Comparison of ENCODE assay signal across 9 cellular contexts in the genomic region with DNA sequence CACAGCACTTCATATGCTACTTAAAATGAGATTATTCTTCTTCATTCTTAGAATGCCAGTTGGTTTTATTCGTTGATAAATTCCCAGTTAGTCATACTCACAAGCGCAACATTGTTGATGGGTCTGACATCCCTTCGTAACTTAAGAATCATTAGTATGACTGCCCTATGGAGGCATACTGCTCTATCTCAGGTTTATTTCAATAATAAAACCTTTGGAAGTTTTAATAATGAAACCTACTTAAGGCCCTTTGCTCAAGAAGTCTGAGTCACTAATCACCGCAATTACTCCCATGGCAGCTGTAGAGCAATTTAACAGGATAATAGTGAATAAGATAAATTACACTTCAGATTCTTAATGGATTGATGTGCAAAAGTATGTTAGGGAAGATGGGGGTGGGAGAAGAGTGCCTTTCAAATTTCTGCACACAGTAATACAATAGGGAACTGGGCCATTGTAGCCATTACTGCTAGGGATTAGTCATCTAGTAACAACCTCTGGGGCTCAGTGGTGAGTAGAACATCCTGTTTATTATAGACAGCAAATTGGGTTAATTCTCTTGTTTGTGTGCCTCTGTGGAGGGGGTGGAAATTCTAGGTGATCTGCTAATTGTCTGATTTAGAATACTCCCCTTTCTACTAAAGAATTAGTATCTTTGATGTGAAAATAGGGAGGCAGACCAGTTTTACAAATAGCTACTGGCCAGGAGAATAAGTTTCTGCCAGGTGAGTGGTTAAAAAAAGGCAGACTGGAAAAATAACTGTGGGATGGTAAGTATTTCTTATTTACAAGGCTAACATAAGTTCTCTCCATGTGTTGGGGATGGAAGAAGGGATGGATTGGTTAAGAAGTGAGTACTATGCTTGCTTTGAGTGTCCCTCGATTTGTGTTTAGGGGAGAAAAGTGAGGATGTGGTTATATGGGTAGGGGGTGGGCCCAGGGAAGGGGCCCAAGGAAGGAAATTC.
A peak's percentile ranks its signal among the peaks of the same experiment; 100 is the strongest.
DNase-seq lines count a peak whose midpoint lies in the region; ATAC-seq, FAIRE-seq and TF ChIP-seq lines count a peak whose summit lies in the region.
"Had no signal": no experiment of that assay in that cellular context is flagged by ENCODE, and none has a peak within 500 bp of the region (broad histone marks: within the 10 kb centered on the region; RNA-seq: fewer than 3 reads in every experiment).

No MANE protein-coding gene starts in this region.

- ATAC-seq in activated CD4-positive, CD25-positive, alpha-beta regulatory T cell treated with anti-CD3 and anti-CD28 coated beads, Interleukin-2, amount 50 U/mL, for 24 hours, result peak; percentile 82 to 89
- peak; percentile 91 for ATAC-seq in HG02763 (IDR thresholded peaks at IDR 0.05; ENCODE audit: unreplicated experiment)

- H3K4me2 ChIP-seq in keratinocyte (ENCODE audit: control insufficient read depth, extremely low read depth, insufficient read depth, low read depth, low read length), result peak overlapping the region; percentile 22

- no peaks in the 10 kb centered on the region for H3K27me3 ChIP-seq in keratinocyte (ENCODE audit: control insufficient read depth, extremely low read depth, insufficient read depth, low read length)

- H3K79me2 ChIP-seq in keratinocyte (ENCODE audit: control insufficient read depth, insufficient read depth, low read length), result no peaks in the 10 kb centered on the region

- TF ChIP-seq CTCF in keratinocyte (optimal IDR thresholded peaks at IDR 0.05 in 1 of 3, IDR thresholded peaks at IDR 0.05 in 1 of 3, conservative IDR thresholded peaks at IDR 0.05 in 1 of 3; ENCODE audit: extremely low read depth in 1 of 3, insufficient read depth in 2 of 3, low read length in 3 of 3), result no peak

- no peaks in the 10 kb centered on the region for H4K20me1 ChIP-seq in keratinocyte (ENCODE audit: control insufficient read depth, extremely low read depth, insufficient read depth, low read length)

- no peak overlapping the region for H3K9ac ChIP-seq in keratinocyte (ENCODE audit: control insufficient read depth, extremely low read depth, insufficient read depth, low read length)

- dilution Hi-C loops in keratinocyte (cut with MboI; ENCODE audit: extremely low pct_ligation_motif_present, low sequenced_read_pairs), result no loop called here

- no peaks in the 10 kb centered on the region for H3K9me1 ChIP-seq in keratinocyte (ENCODE audit: control insufficient read depth, extremely low read depth, insufficient read depth, low read length)

- peaks cover 11% of the 10 kb centered on the region for H3K4me1 ChIP-seq in keratinocyte (ENCODE audit: control insufficient read depth, extremely low read depth, insufficient read depth, low read length)

- no peak for FAIRE-seq in keratinocyte (lab: Jason Lieb, UNC)

- no peaks in the 10 kb centered on the region for H3K9me3 ChIP-seq in keratinocyte (ENCODE audit: control insufficient read depth, low read depth, low read length)

- H2AFZ ChIP-seq in keratinocyte (ENCODE audit: control insufficient read depth, low read length), result no peak overlapping the region

- H3K4me3 ChIP-seq in keratinocyte (ENCODE audit: control insufficient read depth in 2 of 3, extremely low read depth in 1 of 3, insufficient read depth in 2 of 3, low read depth in 1 of 3, low read length in 3 of 3), result no peak overlapping the region

- DNase-seq in activated CD4-positive, CD25-positive, alpha-beta regulatory T cell (lab: John Stamatoyannopoulos, UW), result no peak
- DNase-seq in NOMO-1 treated with DMSO at 0.1 percent for 48 hours (lab: John Stamatoyannopoulos, UW; ENCODE audit: unreplicated experiment) (peak; percentile 23), keratinocyte (ENCODE audit: low read depth, low spot score) (no peak), retina (no peak), NCI-H187 treated with DMSO at 0.1 percent for 48 hours (lab: John Stamatoyannopoulos, UW) (no peak), T-helper 9 cell (no peak)

- no peaks in the 10 kb centered on the region for H3K36me3 ChIP-seq in keratinocyte (ENCODE audit: control insufficient read depth in 2 of 2, extremely low read depth in 1 of 2, insufficient read depth in 2 of 2, low read length in 2 of 2)

- no peak overlapping the region for H3K27ac ChIP-seq in keratinocyte (ENCODE audit: control insufficient read depth, insufficient read depth, low read length)
- H3K27ac ChIP-seq: VCaP had no signal
